In genomic region chr2:196241175-196241574, GRCh38 we compare ENCODE assay signal across 1 cellular context.
TF ChIP-seq lines count a peak whose summit lies in the region.

No MANE protein-coding gene starts in this region.

TF ChIP-seq in SK-N-SH treated with all-trans-retinoic acid at 6 μM for 48 hours, 23 proteins besides CTCF, POLR2A, EP300 and RAD21 (continued from another document):
- no peak for TF ChIP-seq POU6F1 (CRISPR knock-in tag; IDR thresholded peaks at IDR 0.05; ENCODE audit: borderline replicate concordance, low read depth)
- TF ChIP-seq CREB5 (CRISPR knock-in tag; IDR thresholded peaks at IDR 0.05; ENCODE audit: low read depth), result no peak
- TF ChIP-seq CSDC2 (CRISPR knock-in tag; IDR thresholded peaks at IDR 0.05), result no peak
- no peak for TF ChIP-seq ZNF70 (CRISPR knock-in tag; IDR thresholded peaks at IDR 0.05)
- no peak for TF ChIP-seq TOX (CRISPR knock-in tag; IDR thresholded peaks at IDR 0.05; ENCODE audit: borderline replicate concordance)
- TF ChIP-seq PATZ1 (CRISPR knock-in tag; IDR thresholded peaks at IDR 0.05; ENCODE audit: borderline replicate concordance), result no peak
- TF ChIP-seq CSRNP3 (CRISPR knock-in tag; IDR thresholded peaks at IDR 0.05), result no peak
TF ChIP-seq in SK-N-SH treated with all-trans-retinoic acid at 6 μM for 48 hours: peak in this region for 0.
